15 cellular contexts compared by ENCODE assay signal in genomic region chr7:76394962-76395361, GRCh38. TPM values are rescaled to one million over a fixed set of nuclear protein-coding genes. Genes with fewer than 3 reads are reported as not detected.
DNase-seq lines count a peak whose midpoint lies in the region; ATAC-seq, FAIRE-seq and TF ChIP-seq lines count a peak whose summit lies in the region.
"Had no signal": no experiment of that assay in that cellular context is flagged by ENCODE, and none has a peak within 500 bp of the region (broad histone marks: within the 10 kb centered on the region; RNA-seq: fewer than 3 reads in every experiment).

No MANE protein-coding gene starts in this region.

- TF ChIP-seq POLR2A in A549 (IDR thresholded peaks at IDR 0.05; ENCODE audit: low read length) (no peak), esophagus muscularis mucosa (IDR thresholded peaks at IDR 0.05; ENCODE audit: low read depth) (no peak)

- no peak overlapping the region for H3K4me3 ChIP-seq in A549
- H3K4me3 ChIP-seq in WERI-Rb-1 (ENCODE audit: low read depth, low read length), result no peak overlapping the region
- H3K4me3 ChIP-seq in esophagus muscularis mucosa, result no peak overlapping the region
- H3K4me3 ChIP-seq: GM12878, skin epidermis had no signal

- peaks cover 7% of the 10 kb centered on the region for H3K4me1 Mint-ChIP-seq in mesothelial cell of epicardium
- peaks cover 27% of the 10 kb centered on the region for H3K4me1 Mint-ChIP-seq in activated CD8-positive, alpha-beta T cell treated with anti-CD3 and anti-CD28 coated beads, Interleukin-2, amount 10 ng/mL, durations not matched to agents 7 days and 5 days (ENCODE audit: low read depth)

- H3K36me3 Mint-ChIP-seq in mesothelial cell of epicardium, result no peaks in the 10 kb centered on the region
- H3K36me3 Mint-ChIP-seq in activated CD8-positive, alpha-beta T cell treated with anti-CD3 and anti-CD28 coated beads, Interleukin-2, amount 10 ng/mL, durations not matched to agents 7 days and 5 days (ENCODE audit: low read depth), result no peaks in the 10 kb centered on the region

- no peaks in the 10 kb centered on the region for H3K27me3 Mint-ChIP-seq in mesothelial cell of epicardium (ENCODE audit: low read depth)
- H3K27me3 Mint-ChIP-seq in activated CD8-positive, alpha-beta T cell treated with anti-CD3 and anti-CD28 coated beads, Interleukin-2, amount 10 ng/mL, durations not matched to agents 7 days and 5 days (ENCODE audit: low read depth), result peaks cover 3% of the 10 kb centered on the region
- H3K27me3 Mint-ChIP-seq: activated CD4-positive, alpha-beta memory T cell treated with anti-CD3 and anti-CD28 coated beads, Interleukin-2, amount 10 ng/mL, durations not matched to agents 7 days and 5 days; activated T-helper 17 cell treated with anti-CD3 and anti-CD28 coated beads, Interleukin-2, amount 50 U/mL, for 72 hours had no signal

- POLR2A ChIA-PET in A549 (lab: Yijun Ruan, JAX), result interaction anchor here (1.1 to 3.1 kb wide), 2 partner anchors 35 to 77 kb away, joined by 3 to 18 read pairs; partner anchors contain the start of gene YWHAG
- POLR2A ChIA-PET in activated CD8-positive, alpha-beta T cell treated with anti-CD3 and anti-CD28 coated beads, Interleukin-2, amount 10 ng/mL, durations not matched to agents 7 days and 5 days (lab: Charles Lee), result interaction anchor here (1.5 kb wide), 1 partner anchor 77 kb away, joined by 4 read pairs; no protein-coding TSS in a partner anchor

- no peak for ATAC-seq in A549
- no peak for ATAC-seq in activated CD8-positive, alpha-beta T cell treated with anti-CD3 and anti-CD28 coated beads, Interleukin-2, amount 10 ng/mL, durations not matched to agents 7 days and 5 days
- no peak for ATAC-seq in GM19467 (IDR thresholded peaks at IDR 0.05; ENCODE audit: unreplicated experiment)
- ATAC-seq: activated T-helper 17 cell treated with anti-CD3 and anti-CD28 coated beads, Interleukin-2, amount 50 U/mL, for 72 hours; GM12878 had no signal

- H3K4me3 Mint-ChIP-seq in mesothelial cell of epicardium, result no peak overlapping the region
- H3K4me3 Mint-ChIP-seq in activated CD8-positive, alpha-beta T cell treated with anti-CD3 and anti-CD28 coated beads, Interleukin-2, amount 10 ng/mL, durations not matched to agents 7 days and 5 days, result no peak overlapping the region
- H3K4me3 Mint-ChIP-seq: activated CD4-positive, alpha-beta memory T cell treated with anti-CD3 and anti-CD28 coated beads, Interleukin-2, amount 10 ng/mL, durations not matched to agents 7 days and 5 days had no signal

- no peaks in the 10 kb centered on the region for H3K9me3 ChIP-seq in A549
- H3K9me3 ChIP-seq in WERI-Rb-1 (ENCODE audit: severe bottlenecking), result no peaks in the 10 kb centered on the region
- H3K9me3 ChIP-seq in esophagus muscularis mucosa, result no peaks in the 10 kb centered on the region

- no peaks in the 10 kb centered on the region for H3K9me3 Mint-ChIP-seq in mesothelial cell of epicardium
- H3K9me3 Mint-ChIP-seq in activated CD8-positive, alpha-beta T cell treated with anti-CD3 and anti-CD28 coated beads, Interleukin-2, amount 10 ng/mL, durations not matched to agents 7 days and 5 days (ENCODE audit: insufficient read depth), result no peaks in the 10 kb centered on the region
- H3K9me3 Mint-ChIP-seq: activated CD4-positive, alpha-beta memory T cell treated with anti-CD3 and anti-CD28 coated beads, Interleukin-2, amount 10 ng/mL, durations not matched to agents 7 days and 5 days; activated T-helper 17 cell treated with anti-CD3 and anti-CD28 coated beads, Interleukin-2, amount 50 U/mL, for 72 hours had no signal

- intact Hi-C loops in esophagus muscularis mucosa (cut with DNase I), result no loop called here

- H3K27me3 ChIP-seq in WERI-Rb-1 (ENCODE audit: insufficient read depth, low read depth, severe bottlenecking) (no peaks in the 10 kb centered on the region), esophagus muscularis mucosa (no peaks in the 10 kb centered on the region)

- 93% methylated on average over 9 of the region's 9 CpGs for WGBS in A549 (ENCODE audit: missing lambda C conversion rate)
- 90% methylated on average over 9 of the region's 9 CpGs for WGBS in esophagus muscularis mucosa

- H3K27ac Mint-ChIP-seq in mesothelial cell of epicardium, result peak overlapping the region; percentile 10
- H3K27ac Mint-ChIP-seq in activated CD8-positive, alpha-beta T cell treated with anti-CD3 and anti-CD28 coated beads, Interleukin-2, amount 10 ng/mL, durations not matched to agents 7 days and 5 days, result no peak overlapping the region
- H3K27ac Mint-ChIP-seq: activated CD4-positive, alpha-beta memory T cell treated with anti-CD3 and anti-CD28 coated beads, Interleukin-2, amount 10 ng/mL, durations not matched to agents 7 days and 5 days; activated T-helper 17 cell treated with anti-CD3 and anti-CD28 coated beads, Interleukin-2, amount 50 U/mL, for 72 hours had no signal

- no peak for FAIRE-seq in A549 (lab: Jason Lieb, UNC)
- FAIRE-seq: GM12878 had no signal

- CTCF ChIA-PET in A549 (lab: Yijun Ruan, JAX), result interaction anchor here (0.6 to 1.8 kb wide), 5 partner anchors 13 to 330 kb away, joined by 3 to 7 read pairs (median 3); partner anchors contain the start of gene YWHAG
- CTCF ChIA-PET in activated CD8-positive, alpha-beta T cell treated with anti-CD3 and anti-CD28 coated beads, Interleukin-2, amount 10 ng/mL, durations not matched to agents 7 days and 5 days (lab: Charles Lee), result no interaction called here

- H3K36me3 ChIP-seq in WERI-Rb-1, result no peaks in the 10 kb centered on the region
- H3K36me3 ChIP-seq in esophagus muscularis mucosa, result no peaks in the 10 kb centered on the region

- peak overlapping the region; percentile 1 to 98; a peak in 3 of 6 replicates for H3K27ac ChIP-seq in A549
- H3K27ac ChIP-seq in WERI-Rb-1, result peak overlapping the region; percentile 50
- H3K27ac ChIP-seq in esophagus muscularis mucosa (replicated peaks in 1 of 4), result no peak overlapping the region
- H3K27ac ChIP-seq: KMS-11 had no signal

- TF ChIP-seq CTCF in A549 (IDR thresholded peaks at IDR 0.05), result no peak
- no peak for TF ChIP-seq CTCF in WERI-Rb-1 (IDR thresholded peaks at IDR 0.05; ENCODE audit: low read depth, low read length)
- TF ChIP-seq CTCF in mesothelial cell of epicardium (IDR thresholded peaks at IDR 0.05; ENCODE audit: unreplicated experiment), result no peak
- TF ChIP-seq CTCF in esophagus muscularis mucosa (IDR thresholded peaks at IDR 0.05), result no peak

- peaks cover 30% of the 10 kb centered on the region for H3K4me1 ChIP-seq in A549
- H3K4me1 ChIP-seq in esophagus muscularis mucosa, result peaks cover 14 to 32% (median 31%) of the 10 kb centered on the region in 4 donors

- DNase-seq in A549 (ENCODE audit: low read depth in 1 of 2, low spot score in 1 of 2), result no peak
- DNase-seq in DMS 273 treated with DMSO at 0.1 percent for 48 hours (lab: John Stamatoyannopoulos, UW), result peak; percentile 92
- no peak for DNase-seq in WERI-Rb-1
- DNase-seq in mesothelial cell of epicardium (ENCODE audit: low spot score in 2 of 2, unreplicated experiment in 2 of 2), result no peak
- DNase-seq in SHP77 (lab: John Stamatoyannopoulos, UW), result no peak
- DNase-seq in esophagus muscularis mucosa (ENCODE audit: extremely low spot score), result no peak
- DNase-seq in activated CD8-positive, alpha-beta T cell treated with anti-CD3 and anti-CD28 coated beads, Interleukin-2, amount 10 ng/mL, durations not matched to agents 7 days and 5 days, result no peak
- DNase-seq: activated CD4-positive, alpha-beta memory T cell treated with anti-CD3 and anti-CD28 coated beads, Interleukin-2, amount 10 ng/mL, durations not matched to agents 7 days and 5 days; HCEC 1CT; NCI-H1436 had no signal

- no peak overlapping the region for H3K4me2 ChIP-seq in A549
- H3K4me2 ChIP-seq: KMS-11 had no signal

- no peak for TF ChIP-seq EP300 in A549 (IDR thresholded peaks at IDR 0.05)
- TF ChIP-seq EP300 in esophagus muscularis mucosa (IDR thresholded peaks at IDR 0.05), result no peak

- TF ChIP-seq RAD21 in A549 (conservative IDR thresholded peaks at IDR 0.05 in 1 of 2, IDR thresholded peaks at IDR 0.05 in 1 of 2), result no peak

TF ChIP-seq in A549, 52 proteins besides CTCF, POLR2A, EP300 and RAD21 (continues in another document):
- TF ChIP-seq RFX5 (IDR thresholded peaks at IDR 0.05) (no peak), CHD4 (IDR thresholded peaks at IDR 0.05; ENCODE audit: borderline replicate concordance) (no peak)

RNA-seq across cellular contexts. Expression of gene SSC4D, which starts 14.5 kb away (rescaled TPM):
- polyA plus RNA-seq in A549 (2011; rRNA removed) (0.45 and 0.91 TPM in 2 replicates), A549 (2017; fragmentation: RNase III; extraction: RNeasy Plus Mini Kit Qiagen cat#74134 plus additional on column Dnase treatment) (0.79 to 1.0 TPM (median 1.0 TPM) in 3 replicates)
- 1.1 and 1.4 TPM in 2 replicates for polyA plus RNA-seq in A549 (2012; cell fraction: cytosol; rRNA removed)
- 1.7 and 2.3 TPM in 2 replicates for polyA plus RNA-seq in A549 (2012; cell fraction: nucleus; rRNA removed)
- polyA minus RNA-seq in A549 (2011; rRNA and poly(A)+ RNA removed), result 0.66 and 0.92 TPM in 2 replicates
- total RNA-seq in mesothelial cell of epicardium (22.4 to 26.2 TPM (median 25.2 TPM) in 3 replicates), esophagus muscularis mucosa (under 1 TPM in 3 of 4 donors, not detected in 1; 0.39 to 0.66 (median 0.46) TPM)
- total RNA-seq in activated CD8-positive, alpha-beta T cell treated with anti-CD3 and anti-CD28 coated beads, Interleukin-2, amount 10 ng/mL, durations not matched to agents 7 days and 5 days, result under 1 TPM in 1 of 2 experiments, not detected in 1; 0.47 TPM

RNA-seq across cellular contexts. Expression of gene ZP3, which starts 29.8 kb away (rescaled TPM):
- 26.5 and 38.6 TPM in 2 replicates for polyA plus RNA-seq in A549 (2011; rRNA removed)
- polyA plus RNA-seq in A549 (2012; cell fraction: cytosol; rRNA removed), result 23.7 and 28.6 TPM in 2 replicates
- 31.7 and 32.8 TPM in 2 replicates for polyA plus RNA-seq in A549 (2012; cell fraction: nucleus; rRNA removed)
- polyA plus RNA-seq in A549 (2017; fragmentation: RNase III; extraction: RNeasy Plus Mini Kit Qiagen cat#74134 plus additional on column Dnase treatment), result 19.5 to 21.4 TPM (median 20.1 TPM) in 3 replicates
- 80.6 and 90.3 TPM in 2 replicates for polyA minus RNA-seq in A549 (2011; rRNA and poly(A)+ RNA removed)
- total RNA-seq in mesothelial cell of epicardium, result 0.41 to 0.89 TPM in 2 of 3 replicates, not detected in the other
- 1 to 10 TPM in 1 of 4 donors, under 1 TPM in 1, not detected in 2; 0.46 to 1.0 TPM for total RNA-seq in esophagus muscularis mucosa
- total RNA-seq in activated CD8-positive, alpha-beta T cell treated with anti-CD3 and anti-CD28 coated beads, Interleukin-2, amount 10 ng/mL, durations not matched to agents 7 days and 5 days, result 1 to 10 TPM; 4.0 to 5.9 TPM

RNA-seq across cellular contexts. Expression of gene YWHAG, which starts 36.2 kb away (rescaled TPM):
- polyA plus RNA-seq in A549 (2011; rRNA removed), result 140 and 141 TPM in 2 replicates
- 45.1 and 50.9 TPM in 2 replicates for polyA plus RNA-seq in A549 (2012; cell fraction: cytosol; rRNA removed)
- polyA plus RNA-seq in A549 (2012; cell fraction: nucleus; rRNA removed), result 40.3 and 49.7 TPM in 2 replicates
- 295 to 306 TPM (median 302 TPM) in 3 replicates for polyA plus RNA-seq in A549 (2017; fragmentation: RNase III; extraction: RNeasy Plus Mini Kit Qiagen cat#74134 plus additional on column Dnase treatment)
- 131 and 145 TPM in 2 replicates for polyA minus RNA-seq in A549 (2011; rRNA and poly(A)+ RNA removed)
- total RNA-seq in mesothelial cell of epicardium, result 144 to 145 TPM (median 145 TPM) in 3 replicates
- total RNA-seq in esophagus muscularis mucosa, result 10 to 100 TPM; 55.7 to 91.6 (median 73.7) TPM
- 10 to 100 TPM; 77.9 to 79.3 TPM for total RNA-seq in activated CD8-positive, alpha-beta T cell treated with anti-CD3 and anti-CD28 coated beads, Interleukin-2, amount 10 ng/mL, durations not matched to agents 7 days and 5 days

Comparison
In these comparisons a context has a peak if more than half of its experiments do, and no peak if none do; other contexts are left out.
1. H3K27ac ChIP-seq: peak in A549 (2 of 2) and WERI-Rb-1 (single experiment); none in esophagus muscularis mucosa (0 of 4).
2. RNA of gene SSC4D, which starts 14.5 kb away (total RNA-seq): 22.4 to 26.2 TPM in mesothelial cell of epicardium; 0.47 TPM in activated CD8-positive, alpha-beta T cell treated with anti-CD3 and anti-CD28 coated beads, Interleukin-2, amount 10 ng/mL, durations not matched to agents 7 days and 5 days and 0.39 to 0.66 TPM in esophagus muscularis mucosa; every median in the first group is over 10 times any median in the second.